ENCODE assay signal across 28 cellular contexts in the genomic region with DNA sequence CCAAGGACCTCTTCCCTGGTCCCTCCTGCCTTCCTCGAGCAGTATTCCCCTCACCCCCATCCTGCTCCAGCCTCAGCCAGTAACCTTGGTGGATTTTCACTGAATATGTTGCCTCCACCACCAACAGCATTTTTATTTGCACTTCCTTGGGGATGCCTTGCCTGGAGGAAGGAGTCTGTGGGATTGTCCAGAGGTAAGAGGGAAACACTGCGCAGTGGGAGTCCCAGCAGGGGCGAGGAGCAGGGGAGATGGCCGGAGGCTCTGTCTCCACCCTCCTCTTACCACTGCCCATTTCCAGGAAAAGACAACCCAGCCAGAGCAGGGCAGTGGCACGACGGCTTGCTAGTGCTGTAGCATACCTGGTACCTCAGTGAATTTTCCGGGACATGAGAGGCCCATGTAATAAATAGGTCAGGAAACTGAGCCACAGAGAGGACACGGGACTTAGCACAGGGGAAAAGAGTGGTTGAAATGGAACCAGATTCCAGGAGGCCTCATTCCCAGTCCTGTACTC.
"Had no signal": no experiment of that assay in that cellular context is flagged by ENCODE, and none has a peak within 500 bp of the region (broad histone marks: within the 10 kb centered on the region; RNA-seq: fewer than 3 reads in every experiment).

No MANE protein-coding gene starts in this region.

- ATAC-seq: activated CD4-positive, CD25-positive, alpha-beta regulatory T cell treated with anti-CD3 and anti-CD28 coated beads, Interleukin-2, amount 50 U/mL, for 24 hours; Right ventricle myocardium inferior had no signal

- H3K4me3 ChIP-seq: adrenal gland, body of pancreas, MG63 had no signal

- FAIRE-seq: astrocyte, RCC 7860, TTC549 had no signal

- H3K36me3 Mint-ChIP-seq: activated CD4-positive, alpha-beta memory T cell treated with anti-CD3 and anti-CD28 coated beads for 36 hours; WTC11 had no signal

- H3K27ac ChIP-seq: adrenal gland, body of pancreas, breast epithelium, PC-9, RWPE1 had no signal

- H3K27me3 ChIP-seq: MG63 had no signal

- DNase-seq: activated CD8-positive, alpha-beta memory T cell treated with anti-CD3 and anti-CD28 coated beads, Interleukin-2, amount 50 U/mL, for 4 hours; activated gamma-delta T cell treated with Interleukin-2 at 50 U/mL for 16 hours; activated T-cell treated with anti-CD3 and anti-CD28 coated beads for 4 hours; activated T-cell treated with anti-CD3 and anti-CD28 coated beads, Interleukin-2, amount 50 U/mL, for 4 hours; NCI-H1436 treated with DMSO at 0.1 percent for 48 hours; NCI-H748 treated with DMSO at 0.1 percent for 48 hours; NK-92 treated with Interleukin-12 subunit alpha and Interleukin-12 subunit beta, amount 100 ng/mL, for 24 hours; SIG-M5 had no signal

- H3K27ac Mint-ChIP-seq: activated CD4-positive, alpha-beta memory T cell treated with anti-CD3 and anti-CD28 coated beads for 36 hours; activated CD4-positive, alpha-beta T cell treated with anti-CD3 and anti-CD28 coated beads for 36 hours; activated CD4-positive, alpha-beta T cell treated with anti-CD3 and anti-CD28 coated beads, Interleukin-2, amount 10 ng/mL, durations not matched to agents 7 days and 5 days; activated naive CD4-positive, alpha-beta T cell treated with anti-CD3 and anti-CD28 coated beads for 36 hours; activated naive CD4-positive, alpha-beta T cell treated with anti-CD3 and anti-CD28 coated beads, Interleukin-2, amount 50 U/mL, for 72 hours; activated T-helper 1 cell treated with anti-CD3 and anti-CD28 coated beads, Interleukin-12 subunit alpha, Interleukin-12 subunit beta, Interleukin-2, Interleukin-4 antibody, amounts not matched to agents 30 ng/mL and 10 ng/mL and 1 ng/mL, durations not matched to agents 14 hours and 24 hours and 36 hours; T-helper 1 cell treated with Interleukin-12 subunit alpha and Interleukin-12 subunit beta and Interleukin-4 antibody, amounts not matched to agents 30 μg/mL and 1 μg/mL, for 36 hours; T-helper 2 cell treated with Interferon-gamma antibody and Interleukin-4, amounts not matched to agents 5 μg/mL and 100 μg/mL, for 36 hours; WTC11 had no signal

- H3K9me3 ChIP-seq: adrenal gland, body of pancreas, breast epithelium, MG63 had no signal

- H3K4me1 Mint-ChIP-seq: activated CD4-positive, alpha-beta T cell treated with anti-CD3 and anti-CD28 coated beads for 36 hours; activated CD4-positive, alpha-beta T cell treated with anti-CD3 and anti-CD28 coated beads, Interleukin-2, amount 10 ng/mL, durations not matched to agents 7 days and 5 days had no signal

- H3K36me3 ChIP-seq: adrenal gland, breast epithelium, MG63 had no signal

- H3K4me1 ChIP-seq: adrenal gland, breast epithelium had no signal

- H3K9me3 Mint-ChIP-seq: activated CD4-positive, alpha-beta memory T cell treated with anti-CD3 and anti-CD28 coated beads for 36 hours; activated CD4-positive, alpha-beta T cell treated with anti-CD3 and anti-CD28 coated beads, Interleukin-2, amount 10 ng/mL, durations not matched to agents 7 days and 5 days; activated naive CD4-positive, alpha-beta T cell treated with anti-CD3 and anti-CD28 coated beads for 36 hours; activated T-cell treated with anti-CD3 and anti-CD28 coated beads, Interleukin-2, amount 50 U/mL, for 4 hours; activated T-helper 1 cell treated with anti-CD3 and anti-CD28 coated beads, Interleukin-12 subunit alpha, Interleukin-12 subunit beta, Interleukin-2, Interleukin-4 antibody, amounts not matched to agents 30 ng/mL and 10 ng/mL and 1 ng/mL, durations not matched to agents 14 hours and 24 hours and 36 hours; T-helper 1 cell treated with Interleukin-12 subunit alpha and Interleukin-12 subunit beta and Interleukin-4 antibody, amounts not matched to agents 30 μg/mL and 1 μg/mL, for 36 hours; T-helper 2 cell treated with Interferon-gamma antibody and Interleukin-4, amounts not matched to agents 5 μg/mL and 100 μg/mL, for 36 hours had no signal

- H3K4me3 Mint-ChIP-seq: activated CD4-positive, alpha-beta memory T cell treated with anti-CD3 and anti-CD28 coated beads for 36 hours; activated CD4-positive, alpha-beta T cell treated with anti-CD3 and anti-CD28 coated beads for 36 hours; activated CD4-positive, alpha-beta T cell treated with anti-CD3 and anti-CD28 coated beads, Interleukin-2, amount 10 ng/mL, durations not matched to agents 7 days and 5 days; activated naive CD4-positive, alpha-beta T cell treated with anti-CD3 and anti-CD28 coated beads for 36 hours; activated T-cell treated with anti-CD3 and anti-CD28 coated beads, Interleukin-2, amount 50 U/mL, for 4 hours; T-helper 1 cell treated with Interleukin-12 subunit alpha and Interleukin-12 subunit beta and Interleukin-4 antibody, amounts not matched to agents 30 μg/mL and 1 μg/mL, for 36 hours; T-helper 2 cell treated with Interferon-gamma antibody and Interleukin-4, amounts not matched to agents 5 μg/mL and 100 μg/mL, for 36 hours; WTC11 had no signal
